19 cellular contexts compared by ENCODE assay signal in genomic region chr1:32263744-32264143, GRCh38. TPM values are rescaled to one million over a fixed set of nuclear protein-coding genes. Genes with fewer than 3 reads are reported as not detected.
DNase-seq lines count a peak whose midpoint lies in the region; ATAC-seq, FAIRE-seq and TF ChIP-seq lines count a peak whose summit lies in the region.
"Had no signal": no experiment of that assay in that cellular context is flagged by ENCODE, and none has a peak within 500 bp of the region (broad histone marks: within the 10 kb centered on the region; RNA-seq: fewer than 3 reads in every experiment).

No MANE protein-coding gene starts in this region.

- no peaks in the 10 kb centered on the region for H3K79me2 ChIP-seq in neural progenitor cell (ENCODE audit: low read depth)

- no peak for DNase-seq in activated CD4-positive, CD25-positive, alpha-beta regulatory T cell (lab: John Stamatoyannopoulos, UW)
- DNase-seq in neural progenitor cell (ENCODE audit: low spot score) (no peak), RWPE1 (ENCODE audit: low spot score) (no peak), D721Med (ENCODE audit: insufficient read length, low spot score) (no peak)
- DNase-seq: dermis blood vessel endothelial cell, GOT3, mammary epithelial cell, NCI-H1092 treated with DMSO at 0.1 percent for 48 hours, NCI-H345, PC-3 had no signal

- H3K36me3 Mint-ChIP-seq in activated T-helper 17 cell treated with anti-CD3 and anti-CD28 coated beads, Interleukin-2, amount 50 U/mL, for 72 hours (ENCODE audit: low read depth): peaks cover 65% of the 10 kb centered on the region
- H3K36me3 Mint-ChIP-seq in neural progenitor cell: no peaks in the 10 kb centered on the region

- no peak overlapping the region for H3K9ac ChIP-seq in neural progenitor cell

- peak; percentile 51 to 58 for ATAC-seq in activated CD4-positive, CD25-positive, alpha-beta regulatory T cell treated with anti-CD3 and anti-CD28 coated beads, Interleukin-2, amount 50 U/mL, for 24 hours
- ATAC-seq in HG03378 (IDR thresholded peaks at IDR 0.05; ENCODE audit: unreplicated experiment): peak; percentile 55
- peak; percentile 72 for ATAC-seq in activated T-helper 17 cell treated with anti-CD3 and anti-CD28 coated beads, Interleukin-2, amount 50 U/mL, for 72 hours (replicated peaks)
- ATAC-seq in GM18868 (IDR thresholded peaks at IDR 0.05; ENCODE audit: unreplicated experiment): no peak
- ATAC-seq: PC-3 had no signal

- peak overlapping the region; percentile 62 for H3K4me3 Mint-ChIP-seq in activated T-helper 17 cell treated with anti-CD3 and anti-CD28 coated beads, Interleukin-2, amount 50 U/mL, for 72 hours
- H3K4me3 Mint-ChIP-seq in neural progenitor cell: no peak overlapping the region

- no peaks in the 10 kb centered on the region for H3F3A ChIP-seq in neural progenitor cell (ENCODE audit: low read depth)

- H3K4me2 ChIP-seq in neural progenitor cell: no peak overlapping the region

- no peaks in the 10 kb centered on the region for H3K27me3 ChIP-seq in neural progenitor cell
- H3K27me3 ChIP-seq: ascending aorta, suprapubic skin had no signal

- TF ChIP-seq CTCF in neural progenitor cell (IDR thresholded peaks at IDR 0.05) (no peak), RWPE1 (conservative IDR thresholded peaks at IDR 0.05; ENCODE audit: low read depth) (no peak), D721Med (IDR thresholded peaks at IDR 0.05; ENCODE audit: insufficient read depth, missing control alignments) (no peak)

- H3K9me3 Mint-ChIP-seq in activated T-helper 17 cell treated with anti-CD3 and anti-CD28 coated beads, Interleukin-2, amount 50 U/mL, for 72 hours: peaks cover 3% of the 10 kb centered on the region
- H3K9me3 Mint-ChIP-seq in neural progenitor cell: no peaks in the 10 kb centered on the region

- H3K27ac Mint-ChIP-seq in activated T-helper 17 cell treated with anti-CD3 and anti-CD28 coated beads, Interleukin-2, amount 50 U/mL, for 72 hours: peak overlapping the region; percentile 75
- peak overlapping the region; percentile 16 for H3K27ac Mint-ChIP-seq in neural progenitor cell

- no peak overlapping the region for H3K4me3 ChIP-seq in neural progenitor cell
- H3K4me3 ChIP-seq: ascending aorta, skin epidermis, suprapubic skin had no signal

- no peaks in the 10 kb centered on the region for H3K4me1 ChIP-seq in neural progenitor cell
- H3K4me1 ChIP-seq: suprapubic skin had no signal

- no peak for FAIRE-seq in D721Med (lab: Jason Lieb, UNC)

- H4K20me1 ChIP-seq in neural progenitor cell (ENCODE audit: low read depth): no peaks in the 10 kb centered on the region

- H3K36me3 ChIP-seq in neural progenitor cell: no peaks in the 10 kb centered on the region
- H3K36me3 ChIP-seq: ascending aorta, suprapubic skin had no signal

- peaks cover 29% of the 10 kb centered on the region for H3K4me1 Mint-ChIP-seq in activated T-helper 17 cell treated with anti-CD3 and anti-CD28 coated beads, Interleukin-2, amount 50 U/mL, for 72 hours
- peaks cover 4% of the 10 kb centered on the region for H3K4me1 Mint-ChIP-seq in neural progenitor cell

- CTCF ChIA-PET in RWPE1 (lab: Yijun Ruan, JAX): no interaction called here

- no peak overlapping the region for H2AFZ ChIP-seq in neural progenitor cell (replicated peaks)

- POLR2A ChIA-PET in RWPE1 (lab: Yijun Ruan, JAX; ENCODE audit: low non-redundant PET): no interaction called here

- H3K27ac ChIP-seq in neural progenitor cell (no peak overlapping the region), RWPE1 (no peak overlapping the region)
- H3K27ac ChIP-seq: 22Rv1, ascending aorta, suprapubic skin had no signal

- H3K9me3 ChIP-seq in neural progenitor cell (ENCODE audit: low read depth): no peaks in the 10 kb centered on the region
- H3K9me3 ChIP-seq: ascending aorta, suprapubic skin had no signal

- H3K27me3 Mint-ChIP-seq in activated T-helper 17 cell treated with anti-CD3 and anti-CD28 coated beads, Interleukin-2, amount 50 U/mL, for 72 hours: no peaks in the 10 kb centered on the region
- H3K27me3 Mint-ChIP-seq in neural progenitor cell (ENCODE audit: insufficient read depth, low read depth): peaks cover 5% of the 10 kb centered on the region

RNA-seq across cellular contexts. Expression of gene LCK, which starts 12.7 kb away (rescaled TPM):
- total RNA-seq in activated T-helper 17 cell treated with anti-CD3 and anti-CD28 coated beads, Interleukin-2, amount 50 U/mL, for 72 hours: 100 to 1,000 TPM; 228 to 323 TPM
- 0.32 and 0.77 TPM in 2 replicates for total RNA-seq in neural progenitor cell (ENCODE audit: low replicate concordance)
- total RNA-seq: ascending aorta, osteoblast had no signal

RNA-seq across cellular contexts. Expression of gene FAM167B, which starts 16.7 kb away (rescaled TPM):
- 1 to 10 TPM in 1 of 2 donors, under 1 TPM in 1; 0.99 to 1.1 TPM for total RNA-seq in activated T-helper 17 cell treated with anti-CD3 and anti-CD28 coated beads, Interleukin-2, amount 50 U/mL, for 72 hours
- total RNA-seq in neural progenitor cell (ENCODE audit: low replicate concordance): 0.17 and 5.3 TPM in 2 replicates

RNA-seq across cellular contexts. Expression of gene HDAC1, which starts 28.1 kb away (rescaled TPM):
- total RNA-seq in activated T-helper 17 cell treated with anti-CD3 and anti-CD28 coated beads, Interleukin-2, amount 50 U/mL, for 72 hours: 100 to 1,000 TPM; 171 to 199 TPM
- 129 and 145 TPM in 2 replicates for total RNA-seq in neural progenitor cell (ENCODE audit: low replicate concordance)

RNA-seq across cellular contexts. Expression of gene EIF3I, which starts 41.5 kb away (rescaled TPM):
- 100 to 1,000 TPM; 203 to 303 TPM for total RNA-seq in activated T-helper 17 cell treated with anti-CD3 and anti-CD28 coated beads, Interleukin-2, amount 50 U/mL, for 72 hours
- 204 and 220 TPM in 2 replicates for total RNA-seq in neural progenitor cell (ENCODE audit: low replicate concordance)

RNA-seq across cellular contexts. Expression of gene TMEM234, which starts 41.6 kb away (rescaled TPM):
- total RNA-seq in activated T-helper 17 cell treated with anti-CD3 and anti-CD28 coated beads, Interleukin-2, amount 50 U/mL, for 72 hours: 10 to 100 TPM; 11.4 to 12.9 TPM
- 6.0 and 13.7 TPM in 2 replicates for total RNA-seq in neural progenitor cell (ENCODE audit: low replicate concordance)

Comparison
In these comparisons a context has a peak if more than half of its experiments do, and no peak if none do; other contexts are left out.
1. RNA of gene LCK, which starts 12.7 kb away (total RNA-seq): 228 to 323 TPM in activated T-helper 17 cell treated with anti-CD3 and anti-CD28 coated beads, Interleukin-2, amount 50 U/mL, for 72 hours; 0.32 to 0.77 TPM in neural progenitor cell; every median in the first group is over 100 times any median in the second.